8 cellular contexts compared by ENCODE assay signal in genomic region chr5:115634343-115635132, GRCh38. TPM values are rescaled to one million over a fixed set of nuclear protein-coding genes. Genes with fewer than 3 reads are reported as not detected.
DNase-seq lines count a peak whose midpoint lies in the region; ATAC-seq and TF ChIP-seq lines count a peak whose summit lies in the region.

No MANE protein-coding gene starts in this region.

- H3K9me3 ChIP-seq in BLaER1 treated with 17β-estradiol and CSF1 and Interleukin-3, amounts not matched to agents 10 nM and 100 nM (replicated peaks in 1 of 11): no peaks in the 10 kb centered on the region

- H3K9ac ChIP-seq in BLaER1 treated with 17β-estradiol and CSF1 and Interleukin-3, amounts not matched to agents 10 nM and 100 nM: peak overlapping the region in 9 of 11 experiments; percentile 3 to 77 (median 55); a peak in 15 of 22 replicates

- H3K4me3 ChIP-seq in BLaER1 treated with 17β-estradiol and CSF1 and Interleukin-3, amounts not matched to agents 10 nM and 100 nM: peak overlapping the region in 9 of 10 experiments; percentile 24 to 66 (median 49); a peak in 17 of 20 replicates
- H3K4me3 ChIP-seq in dorsolateral prefrontal cortex: peak overlapping the region in 58 of 59 donors; percentile 4 to 66 (median 48)
- H3K4me3 ChIP-seq in lower leg skin (ENCODE audit: low read depth, poor library complexity, severe bottlenecking): no peak overlapping the region

- peak overlapping the region; percentile 54 to 94 (median 80) for H3K4me2 ChIP-seq in BLaER1 treated with 17β-estradiol and CSF1 and Interleukin-3, amounts not matched to agents 10 nM and 100 nM

- intact Hi-C loops in dorsolateral prefrontal cortex (cut with DNase I): loop anchor here in 1 of 2 donors (2.0 to 5.0 kb wide), 2 partner anchors 206 to 433 kb away; partner anchors contain the start of genes AP3S1 and ATG12
- intact Hi-C loops in lower leg skin (cut with DNase I; ENCODE audit: low total_unique reads): no loop called here

- 8 to 9% methylated on average over 8 of the region's 8 CpGs for WGBS in lower leg skin, 2 donors

- H3K27ac Mint-ChIP-seq in activated CD4-positive, alpha-beta T cell treated with anti-CD3 and anti-CD28 coated beads, Interleukin-2, amount 10 ng/mL, durations not matched to agents 7 days and 5 days: peak overlapping the region; percentile 41

- DNase-seq in NCI-H524 (lab: John Stamatoyannopoulos, UW): peak; percentile 39 to 78
- DNase-seq in activated CD4-positive, alpha-beta T cell treated with anti-CD3 and anti-CD28 coated beads, Interleukin-2, amount 10 ng/mL, durations not matched to agents 7 days and 5 days: peak; percentile 86
- peak; percentile 74 to 93 (median 86) for DNase-seq in dorsolateral prefrontal cortex
- peak; percentile 90 to 97 for DNase-seq in lower leg skin (ENCODE audit: low spot score in 2 of 2)
- peak; percentile 69 to 77 for DNase-seq in stimulated activated CD4-positive, alpha-beta T cell treated with anti-CD3 and anti-CD28 coated beads, Interleukin-4, amount 100 ng/mL, for 4 hours

- H4K20me1 ChIP-seq in BLaER1 treated with 17β-estradiol and CSF1 and Interleukin-3, amounts not matched to agents 10 nM and 100 nM: no peaks in the 10 kb centered on the region

- no peaks in the 10 kb centered on the region for H3K27me3 ChIP-seq in BLaER1 treated with 17β-estradiol and CSF1 and Interleukin-3, amounts not matched to agents 10 nM and 100 nM
- no peaks in the 10 kb centered on the region for H3K27me3 ChIP-seq in dorsolateral prefrontal cortex

- no peaks in the 10 kb centered on the region for H3K9me3 Mint-ChIP-seq in activated CD4-positive, alpha-beta T cell treated with anti-CD3 and anti-CD28 coated beads, Interleukin-2, amount 10 ng/mL, durations not matched to agents 7 days and 5 days

- peaks cover 53% of the 10 kb centered on the region for H3K27me3 Mint-ChIP-seq in activated CD4-positive, alpha-beta T cell treated with anti-CD3 and anti-CD28 coated beads, Interleukin-2, amount 10 ng/mL, durations not matched to agents 7 days and 5 days

- peak; percentile 76 to 97 (median 91) for TF ChIP-seq CTCF in dorsolateral prefrontal cortex (IDR thresholded peaks at IDR 0.05 in 54 of 56, conservative IDR thresholded peaks at IDR 0.05 in 2 of 56; ENCODE audit: low read depth in 1 of 56, partially characterized antibody in 56 of 56)
- TF ChIP-seq CTCF in lower leg skin (IDR thresholded peaks at IDR 0.05): peak in 1 of 3 donors; percentile 67

- CTCF ChIA-PET in activated CD4-positive, alpha-beta T cell treated with anti-CD3 and anti-CD28 coated beads, Interleukin-2, amount 10 ng/mL, durations not matched to agents 7 days and 5 days (lab: Charles Lee): interaction anchor here (1.0 to 3.1 kb wide), 4 partner anchors 10 to 207 kb away, joined by 4 to 13 read pairs (median 5); partner anchors contain the start of genes AP3S1, ATG12 and TMED7

- POLR2A ChIA-PET in activated CD4-positive, alpha-beta T cell treated with anti-CD3 and anti-CD28 coated beads, Interleukin-2, amount 10 ng/mL, durations not matched to agents 7 days and 5 days (lab: Charles Lee): no interaction called here

- H3K4me3 Mint-ChIP-seq in activated CD4-positive, alpha-beta T cell treated with anti-CD3 and anti-CD28 coated beads, Interleukin-2, amount 10 ng/mL, durations not matched to agents 7 days and 5 days: peak overlapping the region; percentile 69

- no peak for TF ChIP-seq POLR2A in lower leg skin (IDR thresholded peaks at IDR 0.05)

- peak overlapping the region in 7 of 11 experiments; percentile 6 to 69 (median 46); a peak in 11 of 22 replicates for H3K27ac ChIP-seq in BLaER1 treated with 17β-estradiol and CSF1 and Interleukin-3, amounts not matched to agents 10 nM and 100 nM
- H3K27ac ChIP-seq in dorsolateral prefrontal cortex: peak overlapping the region in 48 of 59 donors; percentile 4 to 83 (median 62)

- H3K36me3 ChIP-seq in BLaER1 treated with 17β-estradiol and CSF1 and Interleukin-3, amounts not matched to agents 10 nM and 100 nM: no peaks in the 10 kb centered on the region

- H3K36me3 Mint-ChIP-seq in activated CD4-positive, alpha-beta T cell treated with anti-CD3 and anti-CD28 coated beads, Interleukin-2, amount 10 ng/mL, durations not matched to agents 7 days and 5 days (ENCODE audit: low read depth): no peaks in the 10 kb centered on the region

- H3K4me1 ChIP-seq in BLaER1 treated with 17β-estradiol and CSF1 and Interleukin-3, amounts not matched to agents 10 nM and 100 nM: peaks cover 5 to 19% (median 9%) of the 10 kb centered on the region in 10 experiments; a peak in 18 of 20 replicates

- ATAC-seq in GM19324 (IDR thresholded peaks at IDR 0.05; ENCODE audit: low FRiP score, unreplicated experiment) (peak; percentile 79), HG03457 (IDR thresholded peaks at IDR 0.05; ENCODE audit: unreplicated experiment) (peak; percentile 40)

- H3K4me1 Mint-ChIP-seq in activated CD4-positive, alpha-beta T cell treated with anti-CD3 and anti-CD28 coated beads, Interleukin-2, amount 10 ng/mL, durations not matched to agents 7 days and 5 days: peaks cover 40% of the 10 kb centered on the region

RNA-seq across cellular contexts. Expression of gene TMED7, which starts 8.7 kb away (rescaled TPM):
- total RNA-seq in activated CD4-positive, alpha-beta T cell treated with anti-CD3 and anti-CD28 coated beads, Interleukin-2, amount 10 ng/mL, durations not matched to agents 7 days and 5 days: 10 to 100 TPM; 39.2 to 45.7 TPM
- total RNA-seq in dorsolateral prefrontal cortex (100 to 1,000 TPM in 2 of 120 experiments, 10 to 100 TPM in 118; 48.1 to 112 (median 68.4) TPM), lower leg skin (100 to 1,000 TPM in 1 of 4 donors, 10 to 100 TPM in 3; 33.5 to 112 (median 60.6) TPM)

RNA-seq across cellular contexts. Expression of gene TICAM2, which starts 32.3 kb away (rescaled TPM):
- total RNA-seq in activated CD4-positive, alpha-beta T cell treated with anti-CD3 and anti-CD28 coated beads, Interleukin-2, amount 10 ng/mL, durations not matched to agents 7 days and 5 days: 1 to 10 TPM; 1.1 to 1.4 TPM
- total RNA-seq in dorsolateral prefrontal cortex (1 to 10 TPM; 2.5 to 9.2 (median 5.4) TPM), lower leg skin (under 1 TPM in 2 of 4 donors, not detected in 2; 0.39 to 0.72 TPM)
